ENCODE assay signal across 13 cellular contexts in genomic region chr16:88939814-88940195, GRCh38. TPM values are rescaled to one million over a fixed set of nuclear protein-coding genes. Genes with fewer than 3 reads are reported as not detected.
DNase-seq lines count a peak whose midpoint lies in the region; ATAC-seq and TF ChIP-seq lines count a peak whose summit lies in the region.
"Had no signal": no experiment of that assay in that cellular context is flagged by ENCODE, and none has a peak within 500 bp of the region (broad histone marks: within the 10 kb centered on the region; RNA-seq: fewer than 3 reads in every experiment).

No MANE protein-coding gene starts in this region.

- no peak for TF ChIP-seq POLR2A in esophagus squamous epithelium (IDR thresholded peaks at IDR 0.05)

- no peak for DNase-seq in A673 (ENCODE audit: low spot score)
- no peak for DNase-seq in esophagus squamous epithelium (lab: John Stamatoyannopoulos, UW)
- DNase-seq in omental fat pad (ENCODE audit: low spot score) = no peak
- no peak for DNase-seq in dedifferentiated amniotic fluid mesenchymal stem cell (ENCODE audit: extremely low spot score)
- DNase-seq: activated naive CD8-positive, alpha-beta T cell treated with anti-CD3 and anti-CD28 coated beads, Interleukin-2, amount 50 U/mL, for 24 hours; erythroblast; NCI-H1436; stimulated activated CD4-positive, alpha-beta T cell treated with anti-CD3 and anti-CD28 coated beads, Interleukin-2, amount 100 ng/mL, for 48 hours had no signal

- TF ChIP-seq CTCF in A673 (conservative IDR thresholded peaks at IDR 0.05; ENCODE audit: low read depth, low read length) (no peak), esophagus squamous epithelium (IDR thresholded peaks at IDR 0.05) (no peak), neutrophil (IDR thresholded peaks at IDR 0.05) (peak; percentile 10), omental fat pad (IDR thresholded peaks at IDR 0.05) (no peak)

- BruUV-seq in A673 (replicated peaks; lab: Mats Ljungman, UMichigan) = no TSS peak

- no CpG with 5 or more reads among the region's 23 CpGs for WGBS in esophagus squamous epithelium, 2 donors

- H3K27ac ChIP-seq in A673 (ENCODE audit: low read depth, low read length, poor library complexity, severe bottlenecking) (no peak overlapping the region), KOPT-K1 (ENCODE audit: low read depth, low read length, poor library complexity, severe bottlenecking) (peak overlapping the region; percentile 80), esophagus squamous epithelium (peak overlapping the region; percentile 55 to 75 (median 68)), neutrophil (peak overlapping the region; percentile 97)

- no peaks in the 10 kb centered on the region for H3K36me3 ChIP-seq in A673 (ENCODE audit: insufficient read depth, low read length, poor library complexity, severe bottlenecking)
- peaks cover 42% of the 10 kb centered on the region for H3K36me3 ChIP-seq in KOPT-K1 (ENCODE audit: insufficient read depth, low read length)
- no peaks in the 10 kb centered on the region for H3K36me3 ChIP-seq in esophagus squamous epithelium
- no peaks in the 10 kb centered on the region for H3K36me3 ChIP-seq in neutrophil

- H3K27me3 ChIP-seq in A673 (replicated peaks; ENCODE audit: insufficient read depth, low read depth, low read length, poor library complexity) = peaks cover 34% of the 10 kb centered on the region
- H3K27me3 ChIP-seq in esophagus squamous epithelium = peaks cover 14 to 98% (median 17%) of the 10 kb centered on the region in 4 donors
- H3K27me3 ChIP-seq in neutrophil = no peaks in the 10 kb centered on the region

- POLR2A ChIA-PET in A673 (lab: Charles Lee; ENCODE audit: low non-redundant PET) = no interaction called here

- intact Hi-C loops in A673 (cut with micrococcal nuclease; ENCODE audit: unreplicated experiment) (loop anchor here (10.0 kb wide), 1 partner anchor 275 kb away; the partner anchor contains the start of gene ZNF778), esophagus squamous epithelium (cut with DNase I) (loop anchor here (5.0 kb wide), 1 partner anchor 227 kb away; no protein-coding TSS in a partner anchor)

- H3K4me1 ChIP-seq in A673 (ENCODE audit: insufficient read depth, low read length, poor library complexity, severe bottlenecking) (peaks cover 17% of the 10 kb centered on the region), esophagus squamous epithelium (peaks cover 50 to 71% (median 52%) of the 10 kb centered on the region in 3 donors), neutrophil (ENCODE audit: control insufficient read depth in 1 of 2, insufficient read depth in 1 of 2, low read depth in 1 of 2, low read length in 1 of 2) (peaks cover 62% of the 10 kb centered on the region in 2 experiments)

- no peak for ATAC-seq in HG03565 (IDR thresholded peaks at IDR 0.05; ENCODE audit: unreplicated experiment)
- no peak for ATAC-seq in omental fat pad (ENCODE audit: low FRiP score)
- ATAC-seq in HG02610 (IDR thresholded peaks at IDR 0.05; ENCODE audit: unreplicated experiment) = no peak
- ATAC-seq: activated CD4-positive, alpha-beta T cell treated with anti-CD3 and anti-CD28 coated beads for 36 hours; activated naive CD8-positive, alpha-beta T cell treated with anti-CD3 and anti-CD28 coated beads, Interleukin-2, amount 50 U/mL, for 24 hours had no signal

- H3K9me3 ChIP-seq in A673 (ENCODE audit: low read depth, low read length, poor library complexity, severe bottlenecking) (no peaks in the 10 kb centered on the region), KOPT-K1 (ENCODE audit: insufficient read depth, low read length, poor library complexity, severe bottlenecking) (no peaks in the 10 kb centered on the region), esophagus squamous epithelium (no peaks in the 10 kb centered on the region), neutrophil (no peaks in the 10 kb centered on the region)

- CTCF ChIA-PET in A673 (lab: Charles Lee) = no interaction called here

- peak overlapping the region; percentile 54 for H3K4me3 ChIP-seq in A673 (ENCODE audit: low read depth, low read length, poor library complexity, severe bottlenecking)
- peak overlapping the region; percentile 30 to 64 (median 45) for H3K4me3 ChIP-seq in esophagus squamous epithelium
- peak overlapping the region; percentile 86 to 89 for H3K4me3 ChIP-seq in neutrophil (ENCODE audit: low read depth in 1 of 2, low read length in 1 of 2)

RNA-seq across cellular contexts. Expression of gene CBFA2T3, which starts 37.2 kb away (rescaled TPM):
- 1.7 and 2.2 TPM in 2 replicates for total RNA-seq in A673 (2021)
- 1 to 10 TPM in 2 of 4 donors, under 1 TPM in 2; 0.18 to 2.7 (median 1.4) TPM for total RNA-seq in esophagus squamous epithelium
- total RNA-seq in omental fat pad = 10 to 100 TPM in 1 of 4 donors, 1 to 10 TPM in 2, under 1 TPM in 1; 0.84 to 12.6 (median 1.4) TPM
